In genomic region chr6:125779924-125780539, GRCh38 we compare ENCODE assay signal across 1 cellular context.
TF ChIP-seq lines count a peak whose summit lies in the region.

No MANE protein-coding gene starts in this region.

TF ChIP-seq in GM12878, 131 proteins besides CTCF, POLR2A, EP300 and RAD21 (continued from another document and continues in another):
- peak; percentile 28; the same call in 1 of the 2 replicates for TF ChIP-seq ATF2 (IDR thresholded peaks at IDR 0.05; ENCODE audit: low read length)
- TF ChIP-seq RBBP5 (conservative IDR thresholded peaks at IDR 0.05), result peak; percentile 100
- TF ChIP-seq TARDBP (IDR thresholded peaks at IDR 0.05; ENCODE audit: borderline replicate concordance), result peak; percentile 98
- no peak for TF ChIP-seq E4F1 (IDR thresholded peaks at IDR 0.05; ENCODE audit: borderline replicate concordance, partially characterized antibody)
- TF ChIP-seq TCF7 (IDR thresholded peaks at IDR 0.05; ENCODE audit: borderline replicate concordance), result no peak; the same call in 1 of the 2 replicates
- peak; percentile 94 for TF ChIP-seq RUNX3 (IDR thresholded peaks at IDR 0.05; ENCODE audit: low read length)
- TF ChIP-seq EZH2 (IDR thresholded peaks at IDR 0.05; ENCODE audit: borderline replicate concordance, control insufficient read depth, low read depth, low read length), result no peak
- no peak for TF ChIP-seq RELA (IDR thresholded peaks at IDR 0.05; ENCODE audit: borderline replicate concordance, partially characterized antibody)
- TF ChIP-seq ZZZ3 (IDR thresholded peaks at IDR 0.05; ENCODE audit: control insufficient read depth, insufficient read length, low read depth), result no peak
- no peak for TF ChIP-seq RAD51 (IDR thresholded peaks at IDR 0.05)
- peak; percentile 87 for TF ChIP-seq CBFB (IDR thresholded peaks at IDR 0.05; ENCODE audit: low read depth)
- TF ChIP-seq CEBPB (IDR thresholded peaks at IDR 0.05; ENCODE audit: borderline replicate concordance in 1 of 2, low read depth in 2 of 2, low read length in 2 of 2), result no peak
- TF ChIP-seq YY1 (IDR thresholded peaks at IDR 0.05; ENCODE audit: low read depth, low read length), result peak; percentile 77
- TF ChIP-seq DPF2 (IDR thresholded peaks at IDR 0.05), result no peak
- TF ChIP-seq KLF5 (IDR thresholded peaks at IDR 0.05; ENCODE audit: partially characterized antibody), result peak; percentile 38
- TF ChIP-seq BCLAF1 (IDR thresholded peaks at IDR 0.05), result no peak
- TF ChIP-seq GABPA (IDR thresholded peaks at IDR 0.05; ENCODE audit: low read depth), result peak; percentile 63; the same call in 1 of the 2 replicates
- TF ChIP-seq KDM1A (IDR thresholded peaks at IDR 0.05; ENCODE audit: borderline replicate concordance), result no peak
- peak; percentile 25; the same call in 1 of the 2 replicates for TF ChIP-seq PAX5 (IDR thresholded peaks at IDR 0.05; ENCODE audit: borderline replicate concordance, low read depth, low read length)
- TF ChIP-seq NBN (IDR thresholded peaks at IDR 0.05), result peak; percentile 75
- no peak for TF ChIP-seq KAT2A (conservative IDR thresholded peaks at IDR 0.05; ENCODE audit: control insufficient read depth, low read depth, low read length)
- TF ChIP-seq HDGF (IDR thresholded peaks at IDR 0.05), result no peak
- TF ChIP-seq MAX (IDR thresholded peaks at IDR 0.05; ENCODE audit: low read depth, low read length), result no peak
- peak; percentile 55; the same call in 1 of the 2 replicates for TF ChIP-seq IRF4 (IDR thresholded peaks at IDR 0.05; ENCODE audit: low read depth, low read length)
- peak; percentile 70 for TF ChIP-seq MLLT1 (IDR thresholded peaks at IDR 0.05)
- TF ChIP-seq POLR2AphosphoS5 (IDR thresholded peaks at IDR 0.05; ENCODE audit: low read length), result no peak
- TF ChIP-seq SPI1 (IDR thresholded peaks at IDR 0.05; ENCODE audit: borderline replicate concordance, insufficient read depth, low read depth, low read length), result no peak
- peak; percentile 61 for TF ChIP-seq JUNB (IDR thresholded peaks at IDR 0.05)
- peak; percentile 86 for TF ChIP-seq SMARCA5 (IDR thresholded peaks at IDR 0.05)
- TF ChIP-seq FOXK2 (IDR thresholded peaks at IDR 0.05), result no peak
- TF ChIP-seq MTA3 (IDR thresholded peaks at IDR 0.05; ENCODE audit: borderline replicate concordance, low read length), result no peak
- TF ChIP-seq IKZF2 (IDR thresholded peaks at IDR 0.05), result peak; percentile 58 to 65
- TF ChIP-seq CHD4 (IDR thresholded peaks at IDR 0.05), result no peak
- peak; percentile 92; the same call in 1 of the 2 replicates for TF ChIP-seq ZSCAN29 (IDR thresholded peaks at IDR 0.05)
- TF ChIP-seq GATAD2B (conservative IDR thresholded peaks at IDR 0.05; ENCODE audit: low read depth), result no peak
- TF ChIP-seq MTA2 (IDR thresholded peaks at IDR 0.05; ENCODE audit: low read depth), result no peak
- TF ChIP-seq E2F8 (IDR thresholded peaks at IDR 0.05; ENCODE audit: low read depth, partially characterized antibody), result peak; percentile 68
- TF ChIP-seq ZNF24 (IDR thresholded peaks at IDR 0.05), result peak; percentile 100
- no peak for TF ChIP-seq USF1 (IDR thresholded peaks at IDR 0.05; ENCODE audit: borderline replicate concordance, extremely low read length, insufficient read depth, low read depth, low read length)
- TF ChIP-seq PML (IDR thresholded peaks at IDR 0.05; ENCODE audit: low read length), result no peak
- TF ChIP-seq PAX8 (IDR thresholded peaks at IDR 0.05), result no peak
- no peak for TF ChIP-seq BHLHE40 (IDR thresholded peaks at IDR 0.05; ENCODE audit: borderline replicate concordance in 1 of 2, low read depth in 2 of 2, low read length in 1 of 2)
- no peak for TF ChIP-seq CEBPZ (IDR thresholded peaks at IDR 0.05; ENCODE audit: low read depth, low read length)
- peak; percentile 65 for TF ChIP-seq RELB (IDR thresholded peaks at IDR 0.05; ENCODE audit: low read depth)
